In genomic region chr4:153127773-153128494, GRCh38 we compare ENCODE assay signal across 7 cellular contexts.
DNase-seq lines count a peak whose midpoint lies in the region; ATAC-seq and TF ChIP-seq lines count a peak whose summit lies in the region.

No MANE protein-coding gene starts in this region.

- H3K27me3 ChIP-seq in left lung = no peaks in the 10 kb centered on the region

- no peak overlapping the region for H3K27ac ChIP-seq in left lung

- H3K36me3 ChIP-seq in left lung = no peaks in the 10 kb centered on the region

- TF ChIP-seq CTCF in left lung (IDR thresholded peaks at IDR 0.05) = peak; percentile 74 to 80

- intact Hi-C loops in left lung (cut with DNase I) = no loop called here

- H3K4me3 ChIP-seq in left lung = no peak overlapping the region

- H3K4me1 ChIP-seq in left lung = peaks cover 0 to 8% of the 10 kb centered on the region in 2 donors

- ATAC-seq in GM18511 (IDR thresholded peaks at IDR 0.05; ENCODE audit: unreplicated experiment) (peak; percentile 90), HG03460 (IDR thresholded peaks at IDR 0.05; ENCODE audit: unreplicated experiment) (peak; percentile 67), left lung (peak; percentile 98)

- DNase-seq in NCI-H524 treated with DMSO at 0.1 percent for 48 hours (lab: John Stamatoyannopoulos, UW) = peak; percentile 10
- peak; percentile 87 for DNase-seq in activated CD4-positive, alpha-beta T cell treated with anti-CD3 and anti-CD28 coated beads, Interleukin-2, amount 50 U/mL, for 1 hour
- peak; percentile 92 for DNase-seq in dermis blood vessel endothelial cell
- DNase-seq in left lung = peak; percentile 85 to 89
- peak; percentile 75 to 84 for DNase-seq in stimulated activated CD4-positive, alpha-beta T cell treated with anti-CD3 and anti-CD28 coated beads, Interleukin-4, amount 100 ng/mL, for 48 hours (ENCODE audit: low read depth in 2 of 2)

- no peaks in the 10 kb centered on the region for H3K9me3 ChIP-seq in left lung

Comparison
In these comparisons a context has a peak if more than half of its experiments do, and no peak if none do; other contexts are left out.
1. DNase-seq: peak in every context shown above with its lines; median percentile 92 in dermis blood vessel endothelial cell; 87 in activated CD4-positive, alpha-beta T cell treated with anti-CD3 and anti-CD28 coated beads, Interleukin-2, amount 50 U/mL, for 1 hour; 87 in left lung; 80 in stimulated activated CD4-positive, alpha-beta T cell treated with anti-CD3 and anti-CD28 coated beads, Interleukin-4, amount 100 ng/mL, for 48 hours; 10 in NCI-H524 treated with DMSO at 0.1 percent for 48 hours.